Comparison of ENCODE assay signal across 14 cellular contexts in genomic region chr5:132008961-132009680, GRCh38. TPM values are rescaled to one million over a fixed set of nuclear protein-coding genes. Genes with fewer than 3 reads are reported as not detected.
DNase-seq lines count a peak whose midpoint lies in the region; ATAC-seq, FAIRE-seq and TF ChIP-seq lines count a peak whose summit lies in the region.
"Had no signal": no experiment of that assay in that cellular context is flagged by ENCODE, and none has a peak within 500 bp of the region (broad histone marks: within the 10 kb centered on the region; RNA-seq: fewer than 3 reads in every experiment).

No MANE protein-coding gene starts in this region.

- TF ChIP-seq CTCF in A549 (IDR thresholded peaks at IDR 0.05) (no peak), Peyer's patch (IDR thresholded peaks at IDR 0.05) (no peak)

- H3K36me3 ChIP-seq in Peyer's patch: no peaks in the 10 kb centered on the region

- intact Hi-C loops in activated CD4-positive, alpha-beta T cell treated with anti-CD3 and anti-CD28 coated beads, Interleukin-2, amount 10 ng/mL, durations not matched to agents 24 days and 14 days (cut with micrococcal nuclease): loop anchor here (1.0 to 5.0 kb wide), 5 partner anchors 10 to 420 kb away; partner anchors contain the start of genes FNIP1 and RAPGEF6

- peak; percentile 8 to 14; a peak in 3 of 6 replicates for ATAC-seq in A549
- ATAC-seq in HG02798 (IDR thresholded peaks at IDR 0.05; ENCODE audit: poor library complexity, unreplicated experiment): no peak
- no peak for ATAC-seq in HG03095 (IDR thresholded peaks at IDR 0.05; ENCODE audit: unreplicated experiment)

- no peak overlapping the region for H3K4me3 ChIP-seq in A549
- no peak overlapping the region for H3K4me3 ChIP-seq in Peyer's patch

- TF ChIP-seq RAD21 in A549 (conservative IDR thresholded peaks at IDR 0.05 in 1 of 2, IDR thresholded peaks at IDR 0.05 in 1 of 2): no peak

- CTCF ChIA-PET in A549 (lab: Yijun Ruan, JAX): interaction anchor here (0.8 to 10.0 kb wide), 12 partner anchors 8 to 586 kb away, joined by 3 to 156 read pairs (median 4); no protein-coding TSS in a partner anchor

- H3K4me1 Mint-ChIP-seq in activated CD4-positive, alpha-beta T cell treated with anti-CD3 and anti-CD28 coated beads, Interleukin-2, amount 10 ng/mL, durations not matched to agents 24 days and 14 days: peaks cover 40% of the 10 kb centered on the region

- TF ChIP-seq POLR2A in A549 (IDR thresholded peaks at IDR 0.05; ENCODE audit: low read length) (no peak), Peyer's patch (IDR thresholded peaks at IDR 0.05) (no peak)

- FAIRE-seq in A549 (lab: Jason Lieb, UNC): no peak

- H3K36me3 Mint-ChIP-seq in activated CD4-positive, alpha-beta T cell treated with anti-CD3 and anti-CD28 coated beads, Interleukin-2, amount 10 ng/mL, durations not matched to agents 24 days and 14 days (ENCODE audit: low read depth): peaks cover 8% of the 10 kb centered on the region
- H3K36me3 Mint-ChIP-seq: IgD-negative memory B cell had no signal

- no peak overlapping the region for H3K27ac Mint-ChIP-seq in activated CD4-positive, alpha-beta T cell treated with anti-CD3 and anti-CD28 coated beads, Interleukin-2, amount 10 ng/mL, durations not matched to agents 24 days and 14 days
- H3K27ac Mint-ChIP-seq: IgD-negative memory B cell had no signal

- no peak overlapping the region for H3K27ac ChIP-seq in A549
- no peak overlapping the region for H3K27ac ChIP-seq in Peyer's patch

- POLR2A ChIA-PET in A549 (lab: Yijun Ruan, JAX): interaction anchor here (1.5 kb wide), 1 partner anchor 212 kb away, joined by 5 read pairs; the partner anchor contains the start of gene FNIP1

- no peak overlapping the region for H3K4me3 Mint-ChIP-seq in activated CD4-positive, alpha-beta T cell treated with anti-CD3 and anti-CD28 coated beads, Interleukin-2, amount 10 ng/mL, durations not matched to agents 24 days and 14 days

- no peak for TF ChIP-seq EP300 in A549 (IDR thresholded peaks at IDR 0.05)

- DNase-seq in A549 (ENCODE audit: low read depth in 1 of 2, low spot score in 1 of 2) (no peak), DMS 273 treated with DMSO at 0.1 percent for 48 hours (lab: John Stamatoyannopoulos, UW) (peak; percentile 24), Peyer's patch (peak in 2 of 3 donors; percentile 43), islet precursor cell (peak; percentile 92), DMS79 treated with DMSO at 0.1 percent for 48 hours (lab: John Stamatoyannopoulos, UW) (no peak)
- DNase-seq in activated CD4-positive, alpha-beta T cell treated with anti-CD3 and anti-CD28 coated beads, Interleukin-2, amount 10 ng/mL, durations not matched to agents 24 days and 14 days: no peak
- DNase-seq: COR-L47, GOT3, RPMI8226 had no signal

- H3K9me3 Mint-ChIP-seq in activated CD4-positive, alpha-beta T cell treated with anti-CD3 and anti-CD28 coated beads, Interleukin-2, amount 10 ng/mL, durations not matched to agents 24 days and 14 days: no peaks in the 10 kb centered on the region
- H3K9me3 Mint-ChIP-seq: IgD-negative memory B cell had no signal

- no peak overlapping the region for H3K4me2 ChIP-seq in A549

- H3K4me1 ChIP-seq in A549 (no peaks in the 10 kb centered on the region), Peyer's patch (peaks cover 0 to 11% (median 5%) of the 10 kb centered on the region in 4 donors)

- H3K9me3 ChIP-seq in A549 (no peaks in the 10 kb centered on the region), Peyer's patch (peaks cover 0 to 3% (median 0%) of the 10 kb centered on the region in 4 donors)

- peaks cover 0 to 11% of the 10 kb centered on the region in 2 donors for H3K27me3 ChIP-seq in Peyer's patch

- 50% methylated on average over 5 of the region's 5 CpGs for WGBS in A549 (ENCODE audit: missing lambda C conversion rate)

- H3K27me3 Mint-ChIP-seq in activated CD4-positive, alpha-beta T cell treated with anti-CD3 and anti-CD28 coated beads, Interleukin-2, amount 10 ng/mL, durations not matched to agents 24 days and 14 days: peaks cover 46% of the 10 kb centered on the region

TF ChIP-seq in A549, 52 proteins besides CTCF, POLR2A, EP300 and RAD21:
- TF ChIP-seq ELK1 (IDR thresholded peaks at IDR 0.05; ENCODE audit: low read depth, low read length): no peak
TF ChIP-seq in A549: peak in this region for 0.

RNA-seq across cellular contexts. Expression of gene ACSL6, which starts 2.3 kb away (rescaled TPM):
- polyA plus RNA-seq in A549 (2011; rRNA removed): 0.05 and 0.09 TPM in 2 replicates
- 0.04 and 0.06 TPM in 2 replicates for polyA plus RNA-seq in A549 (2012; cell fraction: cytosol; rRNA removed)
- 0.08 and 0.43 TPM in 2 replicates for polyA plus RNA-seq in A549 (2012; cell fraction: nucleus; rRNA removed)
- 0.05 to 0.07 TPM (median 0.06 TPM) in 3 replicates for polyA plus RNA-seq in A549 (2017; fragmentation: RNase III; extraction: RNeasy Plus Mini Kit Qiagen cat#74134 plus additional on column Dnase treatment)
- 0.73 and 0.91 TPM in 2 replicates for polyA minus RNA-seq in A549 (2011; rRNA and poly(A)+ RNA removed)
- total RNA-seq in Peyer's patch: 10 to 100 TPM in 1 of 4 donors, 1 to 10 TPM in 2, not detected in 1; 1.1 to 12.4 (median 7.4) TPM
- 36.9 and 39.6 TPM in 2 replicates for total RNA-seq in activated CD4-positive, alpha-beta T cell treated with anti-CD3 and anti-CD28 coated beads, Interleukin-2, amount 10 ng/mL, durations not matched to agents 24 days and 14 days
- total RNA-seq: pulmonary artery endothelial cell had no signal

RNA-seq across cellular contexts. Expression of gene IL3, which starts 51.3 kb away (rescaled TPM):
- not detected in 2 replicates for polyA plus RNA-seq in A549 (2011; rRNA removed)
- polyA plus RNA-seq in A549 (2012; cell fraction: cytosol; rRNA removed): not detected in 2 replicates
- not detected in 2 replicates for polyA plus RNA-seq in A549 (2012; cell fraction: nucleus; rRNA removed)
- not detected in 3 replicates for polyA plus RNA-seq in A549 (2017; fragmentation: RNase III; extraction: RNeasy Plus Mini Kit Qiagen cat#74134 plus additional on column Dnase treatment)
- polyA minus RNA-seq in A549 (2011; rRNA and poly(A)+ RNA removed): not detected in 2 replicates
- total RNA-seq in Peyer's patch: not detected
- total RNA-seq in activated CD4-positive, alpha-beta T cell treated with anti-CD3 and anti-CD28 coated beads, Interleukin-2, amount 10 ng/mL, durations not matched to agents 24 days and 14 days: 67.7 and 71.3 TPM in 2 replicates
- total RNA-seq: pulmonary artery endothelial cell had no signal
- polyA plus RNA-seq: esophagus, IgD-negative memory B cell had no signal

Comparison
In these comparisons a context has a peak if more than half of its experiments do, and no peak if none do; other contexts are left out.
1. ATAC-seq: peak in A549 (2 of 2); none in HG02798 (single experiment) and HG03095 (single experiment).
2. DNase-seq: peak in DMS 273 treated with DMSO at 0.1 percent for 48 hours (single experiment), Peyer's patch (2 of 3) and islet precursor cell (single experiment); none in A549 (0 of 2), DMS79 treated with DMSO at 0.1 percent for 48 hours (single experiment) and activated CD4-positive, alpha-beta T cell treated with anti-CD3 and anti-CD28 coated beads, Interleukin-2, amount 10 ng/mL, durations not matched to agents 24 days and 14 days (single experiment).
3. RNA of gene IL3, which starts 51.3 kb away (total RNA-seq): 67.7 to 71.3 TPM in activated CD4-positive, alpha-beta T cell treated with anti-CD3 and anti-CD28 coated beads, Interleukin-2, amount 10 ng/mL, durations not matched to agents 24 days and 14 days; not detected in Peyer's patch; every median in the first group is over 10 times any median in the second.